In the genomic region with DNA sequence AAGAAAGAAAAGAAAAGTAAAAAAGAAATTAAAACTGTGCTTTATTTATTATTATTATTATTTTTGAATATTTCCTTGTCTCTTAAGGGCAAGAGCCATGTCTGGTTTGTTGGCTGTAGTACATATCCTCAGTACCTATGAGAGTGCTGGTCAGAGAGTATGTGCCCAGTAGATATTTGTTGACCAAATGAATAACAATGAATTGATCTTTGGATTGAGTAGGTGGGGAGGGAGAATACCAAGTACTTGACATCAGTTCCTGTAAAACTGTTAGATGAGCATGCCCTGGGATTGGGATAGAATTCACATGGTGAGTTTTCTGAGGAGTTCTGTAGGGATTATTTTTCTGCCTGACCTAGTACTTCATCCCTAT, we compare ENCODE assay signal across 11 cellular contexts. TPM values are rescaled to one million over a fixed set of nuclear protein-coding genes. Genes with fewer than 3 reads are reported as not detected.
DNase-seq lines count a peak whose midpoint lies in the region; ATAC-seq, FAIRE-seq and TF ChIP-seq lines count a peak whose summit lies in the region.
"Had no signal": no experiment of that assay in that cellular context is flagged by ENCODE, and none has a peak within 500 bp of the region (broad histone marks: within the 10 kb centered on the region; RNA-seq: fewer than 3 reads in every experiment).

No MANE protein-coding gene starts in this region.

- H3K27me3 ChIP-seq in BLaER1: no peaks in the 10 kb centered on the region
- no peaks in the 10 kb centered on the region for H3K27me3 ChIP-seq in IMR-90 (ENCODE audit: control insufficient read depth, insufficient read depth, low read length)
- H3K27me3 ChIP-seq in K562 (ENCODE audit: control insufficient read depth in 2 of 2, insufficient read depth in 2 of 2, low read length in 2 of 2): no peaks in the 10 kb centered on the region

- H3K56ac ChIP-seq in IMR-90 (ENCODE audit: extremely low read depth, insufficient read depth, low read length): no peak overlapping the region

- TF ChIP-seq EP300 in K562 (IDR thresholded peaks at IDR 0.05; ENCODE audit: low read length): no peak

- BruUV-seq in IMR-90 (replicated peaks; lab: Mats Ljungman, UMichigan): no TSS peak
- no TSS peak for BruUV-seq in K562 (replicated peaks; lab: Mats Ljungman, UMichigan)

- intact Hi-C loops in IMR-90 (cut with micrococcal nuclease) (no loop called here), K562 (cut with micrococcal nuclease) (loop anchor here (1.0 to 2.0 kb wide), 2 partner anchors 11 to 18 kb away; no protein-coding TSS in a partner anchor), natural killer cell (cut with micrococcal nuclease) (loop anchor here (1.0 to 5.0 kb wide), 2 partner anchors 12 to 55 kb away; a partner anchor contains a TSS), left colon (cut with DNase I, micrococcal nuclease) (no loop called here)

- POLR2A ChIA-PET in IMR-90 (lab: Charles Lee; ENCODE audit: unreplicated experiment) (no interaction called here), K562 (lab: Yijun Ruan, JAX) (interaction anchor here (0.6 to 4.9 kb wide), 10 partner anchors 8 to 280 kb away, joined by 3 to 34 read pairs (median 4); a partner anchor contains a TSS)

- in situ Hi-C loops in IMR-90 (cut with MboI; ENCODE audit: low sequenced_read_pairs) (no loop called here), K562 (cut with MboI) (no loop called here)

- peaks cover 94% of the 10 kb centered on the region for H3K79me2 ChIP-seq in K562 (ENCODE audit: control insufficient read depth, insufficient read depth, low read length)

- no peak overlapping the region for H2BK15ac ChIP-seq in IMR-90 (ENCODE audit: low read depth, low read length)

- H3K27ac Mint-ChIP-seq in natural killer cell: peak overlapping the region; percentile 83 to 88

- TF ChIP-seq CTCF in IMR-90 (conservative IDR thresholded peaks at IDR 0.05; ENCODE audit: low read depth, low read length): no peak
- no peak for TF ChIP-seq CTCF in K562 (IDR thresholded peaks at IDR 0.05 in 2 of 3, conservative IDR thresholded peaks at IDR 0.05 in 1 of 3; ENCODE audit: insufficient read depth in 2 of 3, low read depth in 1 of 3, low read length in 3 of 3)
- TF ChIP-seq CTCF in natural killer cell (IDR thresholded peaks at IDR 0.05): no peak

- no peak overlapping the region for H2AK9ac ChIP-seq in IMR-90 (replicated peaks; ENCODE audit: low read depth, low read length, poor library complexity)

- H3K79me1 ChIP-seq in IMR-90 (ENCODE audit: low read depth in 1 of 2, low read length in 2 of 2): peaks cover 34 to 51% of the 10 kb centered on the region in 2 experiments

- H2BK20ac ChIP-seq in IMR-90 (ENCODE audit: low read depth, low read length): no peak overlapping the region

- H3K4me3 ChIP-seq in BLaER1: no peak overlapping the region
- no peak overlapping the region for H3K4me3 ChIP-seq in IMR-90 (ENCODE audit: insufficient read depth, low read depth, low read length)
- no peak overlapping the region for H3K4me3 ChIP-seq in K562

- no peak overlapping the region; the same call in 1 of the 2 replicates for H3K18ac ChIP-seq in IMR-90 (ENCODE audit: low read depth, low read length)

- no peak overlapping the region for H2BK5ac ChIP-seq in IMR-90 (ENCODE audit: low read depth, low read length, poor library complexity, severe bottlenecking)

- FAIRE-seq in K562 (lab: Jason Lieb, UNC): no peak
- FAIRE-seq: RCC 7860 had no signal

- H3K9ac ChIP-seq in BLaER1: no peak overlapping the region
- H3K9ac ChIP-seq in IMR-90 (ENCODE audit: low read depth, low read length): no peak overlapping the region
- peak overlapping the region in 1 of 2 experiments; percentile 54; a peak in 1 of 4 replicates for H3K9ac ChIP-seq in K562 (ENCODE audit: insufficient read depth in 1 of 2, low read depth in 2 of 2, low read length in 2 of 2)

- H4K20me1 ChIP-seq in BLaER1 (peaks cover 61% of the 10 kb centered on the region), IMR-90 (ENCODE audit: insufficient read depth, low read length) (no peaks in the 10 kb centered on the region), K562 (replicated peaks; ENCODE audit: control insufficient read depth, insufficient read depth, low read length) (no peaks in the 10 kb centered on the region)

- ATAC-seq in IMR-90 (ENCODE audit: low read depth): no peak
- no peak for ATAC-seq in K562
- ATAC-seq in natural killer cell: no peak
- ATAC-seq in left colon: no peak
- no peak for ATAC-seq in GM19328 (IDR thresholded peaks at IDR 0.05; ENCODE audit: unreplicated experiment)
- ATAC-seq in GM21381 (IDR thresholded peaks at IDR 0.05; ENCODE audit: unreplicated experiment): no peak

- H3K4me2 ChIP-seq in BLaER1: peak overlapping the region; percentile 79
- H3K4me2 ChIP-seq in IMR-90 (ENCODE audit: low read depth, low read length): no peak overlapping the region
- peak overlapping the region; percentile 72 for H3K4me2 ChIP-seq in K562 (ENCODE audit: insufficient read depth, low read length)

- peaks cover 81 to 85% of the 10 kb centered on the region in 2 donors for H3K4me1 Mint-ChIP-seq in natural killer cell

- no peaks in the 10 kb centered on the region for H3K36me3 Mint-ChIP-seq in natural killer cell

- H4K91ac ChIP-seq in IMR-90 (ENCODE audit: insufficient read depth, low read depth, low read length): no peak overlapping the region

- H3K36me3 ChIP-seq in BLaER1 (no peaks in the 10 kb centered on the region), IMR-90 (ENCODE audit: control insufficient read depth, insufficient read depth, low read length) (no peaks in the 10 kb centered on the region), K562 (ENCODE audit: control insufficient read depth, insufficient read depth, low read length) (no peaks in the 10 kb centered on the region)

- H3K9me1 ChIP-seq in IMR-90 (ENCODE audit: insufficient read depth, low read length): peaks cover 9% of the 10 kb centered on the region; the same call in 1 of the 2 replicates
- no peaks in the 10 kb centered on the region for H3K9me1 ChIP-seq in K562 (ENCODE audit: control insufficient read depth, insufficient read depth, low read length)

- no peak overlapping the region for H2AK5ac ChIP-seq in IMR-90 (ENCODE audit: low read depth, low read length)

- dilution Hi-C loops in IMR-90 (cut with HindIII; ENCODE audit: low sequenced_read_pairs, unreplicated experiment): no loop called here

- no peak overlapping the region for H3K27ac ChIP-seq in BLaER1
- H3K27ac ChIP-seq in IMR-90 (ENCODE audit: insufficient read depth, low read length): no peak overlapping the region
- H3K27ac ChIP-seq in K562 (ENCODE audit: extremely low read depth, low read depth, low read length): peak overlapping the region; percentile 77

- H4K5ac ChIP-seq in IMR-90 (ENCODE audit: low read depth, low read length): no peak overlapping the region

- H3K4me1 ChIP-seq in BLaER1: peaks cover 69% of the 10 kb centered on the region
- peaks cover 16% of the 10 kb centered on the region for H3K4me1 ChIP-seq in IMR-90 (ENCODE audit: control insufficient read depth, insufficient read depth, low read length)
- peaks cover 39 to 75% of the 10 kb centered on the region in 2 experiments for H3K4me1 ChIP-seq in K562 (replicated peaks in 1 of 2; ENCODE audit: control insufficient read depth in 2 of 2, insufficient read depth in 2 of 2, low read length in 2 of 2)

- peak overlapping the region; percentile 1; the same call in 1 of the 2 replicates for H3K4ac ChIP-seq in IMR-90 (ENCODE audit: low read depth, low read length)

- no peak overlapping the region; the same call in 1 of the 2 replicates for H3K23ac ChIP-seq in IMR-90 (ENCODE audit: low read depth, low read length)

- no peak overlapping the region for H2BK120ac ChIP-seq in IMR-90 (ENCODE audit: low read depth, low read length)

- H3K4me3 Mint-ChIP-seq in natural killer cell: peak overlapping the region; percentile 41

- H4K8ac ChIP-seq in IMR-90 (ENCODE audit: low read depth in 2 of 2, low read length in 2 of 2): no peak overlapping the region

- CTCF ChIA-PET in IMR-90 (lab: Yijun Ruan, JAX) (interaction anchor here (0.6 to 1.9 kb wide), 3 partner anchors 8 to 12 kb away, joined by 3 to 11 read pairs (median 3); a partner anchor contains a TSS), K562 (lab: Yijun Ruan, JAX; ENCODE audit: low intra/inter-chr PET ratio) (no interaction called here)

- H3K14ac ChIP-seq in IMR-90 (replicated peaks; ENCODE audit: low read depth, low read length): peak overlapping the region; percentile 17; the same call in 1 of the 2 replicates

- TF ChIP-seq POLR2A in IMR-90 (IDR thresholded peaks at IDR 0.05; ENCODE audit: low read depth, low read length): no peak
- no peak for TF ChIP-seq POLR2A in K562 (conservative IDR thresholded peaks at IDR 0.05)

- H3K9me3 ChIP-seq in BLaER1: no peaks in the 10 kb centered on the region
- no peaks in the 10 kb centered on the region for H3K9me3 ChIP-seq in IMR-90 (ENCODE audit: control insufficient read depth, insufficient read depth, low read length)
- no peaks in the 10 kb centered on the region for H3K9me3 ChIP-seq in K562 (replicated peaks; ENCODE audit: control insufficient read depth, insufficient read depth, low read depth, low read length)

- H2AFZ ChIP-seq in IMR-90 (replicated peaks; ENCODE audit: low read length, poor library complexity): no peak overlapping the region
- no peak overlapping the region for H2AFZ ChIP-seq in K562 (ENCODE audit: low read depth, low read length)

- no peaks in the 10 kb centered on the region for H3K27me3 Mint-ChIP-seq in natural killer cell (ENCODE audit: low read depth in 2 of 2)

- TF ChIP-seq RAD21 in IMR-90 (IDR thresholded peaks at IDR 0.05; ENCODE audit: low read length) (no peak), K562 (CRISPR knock-in tag; conservative IDR thresholded peaks at IDR 0.05 in 1 of 2, IDR thresholded peaks at IDR 0.05 in 1 of 2) (no peak)

- DNase-seq in IMR-90: no peak
- no peak for DNase-seq in K562 (ENCODE audit: extremely low read depth in 1 of 4, low spot score in 3 of 4)
- DNase-seq in natural killer cell: no peak
- DNase-seq in left colon: no peak
- DNase-seq in NCI-H345 (lab: John Stamatoyannopoulos, UW): no peak
- DNase-seq: C1 segment of cervical spinal cord, GDM1 had no signal

- no peaks in the 10 kb centered on the region for H3K9me3 Mint-ChIP-seq in natural killer cell

RNA-seq across cellular contexts. Expression of a gene that starts 11.4 kb away (rescaled TPM):
- 13.9 and 17.9 TPM in 2 replicates for total RNA-seq in IMR-90 (2012; rRNA removed)
- 19.2 and 23.0 TPM in 2 replicates for polyA plus RNA-seq in IMR-90 (2012; rRNA removed)
- 24.2 and 28.5 TPM in 2 replicates for polyA plus RNA-seq in IMR-90 (2012; cell fraction: cytosol; rRNA removed)
- polyA plus RNA-seq in IMR-90 (2012; cell fraction: nucleus; rRNA removed; ENCODE audit: low replicate concordance): 34.8 and 44.6 TPM in 2 replicates
- 148 and 250 TPM in 2 replicates for total RNA-seq in K562 (2011; cell fraction: chromatin; rRNA removed; ENCODE audit: low replicate concordance)
- total RNA-seq in K562 (2011; cell fraction: nucleolus; rRNA removed): 183 and 205 TPM in 2 replicates
- total RNA-seq in K562 (2011; cell fraction: nucleoplasm; rRNA removed): 147 and 198 TPM in 2 replicates
- 22.1 and 23.9 TPM in 2 replicates for total RNA-seq in K562 (2014; rRNA removed)
- total RNA-seq in K562 (2014; rRNA removed; fragmentation: Illumina TruSeq; extraction: Trizol): 25.8 and 28.2 TPM in 2 replicates
- 18.3 and 20.6 TPM in 2 replicates for total RNA-seq in K562 (2015; rRNA removed; fragmentation: Illumina TruSeq; extraction: Trizol)
- total RNA-seq in K562 (2021): 50.4 and 50.5 TPM in 2 replicates
- polyA plus RNA-seq in K562 (2011; rRNA removed): 30.2 and 42.1 TPM in 2 replicates
- polyA plus RNA-seq in K562 (2011; cell fraction: cytosol; rRNA removed): 32.2 and 32.4 TPM in 2 replicates
- polyA plus RNA-seq in K562 (2011; cell fraction: nucleus; rRNA removed): 47.0 and 55.3 TPM in 2 replicates
- polyA plus RNA-seq in K562 (2012): 55.9 and 67.3 TPM in 2 replicates
- polyA plus RNA-seq in K562 (2014; fragmentation: Illumina TruSeq; extraction: Trizol): 38.8 and 39.1 TPM in 2 replicates
- 1 to 10 TPM; 7.7 to 8.0 TPM for polyA plus RNA-seq in K562 (2014; fragmentation: Nextera tagmentation; extraction: Ambion mirVana)
- 22.5 and 24.7 TPM in 2 replicates for polyA plus RNA-seq in K562 (2014; rRNA removed)
- 160 and 190 TPM in 2 replicates for polyA minus RNA-seq in K562 (2011; rRNA and poly(A)+ RNA removed)
- polyA minus RNA-seq in K562 (2011; cell fraction: cytosol; rRNA and poly(A)+ RNA removed): 46.1 and 63.4 TPM in 2 replicates
- 30.4 and 55.1 TPM in 2 replicates for polyA minus RNA-seq in K562 (2011; cell fraction: nucleus; rRNA and poly(A)+ RNA removed)
- 100 to 1,000 TPM; 171 to 187 (median 175) TPM for total RNA-seq in natural killer cell
- total RNA-seq in left colon: 10 to 100 TPM; 64.7 to 65.4 TPM

RNA-seq across cellular contexts. Expression of a gene that starts 26.1 kb away (rescaled TPM):
- total RNA-seq in IMR-90 (2012; rRNA removed) (16.3 and 20.6 TPM in 2 replicates), K562 (2014; rRNA removed) (80.3 and 117 TPM in 2 replicates), K562 (2014; rRNA removed; fragmentation: Illumina TruSeq; extraction: Trizol) (34.7 and 43.6 TPM in 2 replicates), K562 (2015; rRNA removed; fragmentation: Illumina TruSeq; extraction: Trizol) (70.0 and 71.8 TPM in 2 replicates), K562 (2021) (157 and 162 TPM in 2 replicates), natural killer cell (100 to 1,000 TPM; 114 to 145 (median 137) TPM), left colon (10 to 100 TPM; 65.7 to 71.8 TPM)
- polyA plus RNA-seq in IMR-90 (2012; rRNA removed) (106 and 114 TPM in 2 replicates), K562 (2011; rRNA removed) (112 and 121 TPM in 2 replicates), K562 (2014; fragmentation: Illumina TruSeq; extraction: Trizol) (153 and 223 TPM in 2 replicates), K562 (2014; fragmentation: Nextera tagmentation; extraction: Ambion mirVana) (10 to 100 TPM; 22.6 to 36.8 TPM), K562 (2014; rRNA removed) (134 and 159 TPM in 2 replicates)
- polyA plus RNA-seq in IMR-90 (2012; cell fraction: cytosol; rRNA removed): 41.7 and 123 TPM in 2 replicates
- 16.5 and 40.2 TPM in 2 replicates for polyA plus RNA-seq in IMR-90 (2012; cell fraction: nucleus; rRNA removed; ENCODE audit: low replicate concordance)
- total RNA-seq in K562 (2011; cell fraction: chromatin; rRNA removed; ENCODE audit: low replicate concordance): 27.7 and 100.0 TPM in 2 replicates
- total RNA-seq in K562 (2011; cell fraction: nucleolus; rRNA removed): 89.7 and 100 TPM in 2 replicates
- total RNA-seq in K562 (2011; cell fraction: nucleoplasm; rRNA removed): 70.6 and 86.3 TPM in 2 replicates
- polyA plus RNA-seq in K562 (2011; cell fraction: cytosol; rRNA removed): 199 and 423 TPM in 2 replicates
- 55.6 and 75.5 TPM in 2 replicates for polyA plus RNA-seq in K562 (2011; cell fraction: nucleus; rRNA removed)
- polyA plus RNA-seq in K562 (2012): 177 and 217 TPM in 2 replicates
- 68.0 and 101 TPM in 2 replicates for polyA minus RNA-seq in K562 (2011; rRNA and poly(A)+ RNA removed)
- 169 and 173 TPM in 2 replicates for polyA minus RNA-seq in K562 (2011; cell fraction: cytosol; rRNA and poly(A)+ RNA removed)
- polyA minus RNA-seq in K562 (2011; cell fraction: nucleus; rRNA and poly(A)+ RNA removed): 39.9 and 49.1 TPM in 2 replicates

RNA-seq across cellular contexts. Expression of a gene that starts 58.5 kb away (rescaled TPM):
- 10.6 TPM in 2 replicates for total RNA-seq in IMR-90 (2012; rRNA removed)
- 31.3 and 36.7 TPM in 2 replicates for polyA plus RNA-seq in IMR-90 (2012; rRNA removed)
- polyA plus RNA-seq in IMR-90 (2012; cell fraction: cytosol; rRNA removed): 22.4 and 36.8 TPM in 2 replicates
- 74.5 and 92.9 TPM in 2 replicates for polyA plus RNA-seq in IMR-90 (2012; cell fraction: nucleus; rRNA removed; ENCODE audit: low replicate concordance)
- 52.9 and 128 TPM in 2 replicates for total RNA-seq in K562 (2011; cell fraction: chromatin; rRNA removed; ENCODE audit: low replicate concordance)
- total RNA-seq in K562 (2011; cell fraction: nucleolus; rRNA removed): 70.0 and 81.9 TPM in 2 replicates
- 77.8 and 87.7 TPM in 2 replicates for total RNA-seq in K562 (2011; cell fraction: nucleoplasm; rRNA removed)
- 17.9 and 26.9 TPM in 2 replicates for total RNA-seq in K562 (2014; rRNA removed)
- 18.4 and 20.2 TPM in 2 replicates for total RNA-seq in K562 (2014; rRNA removed; fragmentation: Illumina TruSeq; extraction: Trizol)
- total RNA-seq in K562 (2015; rRNA removed; fragmentation: Illumina TruSeq; extraction: Trizol): 20.6 and 22.7 TPM in 2 replicates
- total RNA-seq in K562 (2021): 35.2 and 38.0 TPM in 2 replicates
- polyA plus RNA-seq in K562 (2011; rRNA removed): 47.2 and 57.2 TPM in 2 replicates
- polyA plus RNA-seq in K562 (2011; cell fraction: cytosol; rRNA removed): 61.2 and 89.0 TPM in 2 replicates
- polyA plus RNA-seq in K562 (2011; cell fraction: nucleus; rRNA removed): 177 and 185 TPM in 2 replicates
- polyA plus RNA-seq in K562 (2012): 38.5 and 43.9 TPM in 2 replicates
- 46.4 and 49.7 TPM in 2 replicates for polyA plus RNA-seq in K562 (2014; fragmentation: Illumina TruSeq; extraction: Trizol)
- polyA plus RNA-seq in K562 (2014; fragmentation: Nextera tagmentation; extraction: Ambion mirVana): 10 to 100 TPM; 33.7 to 40.0 TPM
- polyA plus RNA-seq in K562 (2014; rRNA removed): 31.8 and 34.9 TPM in 2 replicates
- 32.7 and 40.7 TPM in 2 replicates for polyA minus RNA-seq in K562 (2011; rRNA and poly(A)+ RNA removed)
- 16.9 and 30.9 TPM in 2 replicates for polyA minus RNA-seq in K562 (2011; cell fraction: cytosol; rRNA and poly(A)+ RNA removed)
- 18.3 and 23.0 TPM in 2 replicates for polyA minus RNA-seq in K562 (2011; cell fraction: nucleus; rRNA and poly(A)+ RNA removed)
- 10 to 100 TPM in 1 of 3 donors, 1 to 10 TPM in 2; 9.5 to 17.5 (median 9.8) TPM for total RNA-seq in natural killer cell
- total RNA-seq in left colon: 10 to 100 TPM; 21.3 to 26.8 TPM

Comparison
In these comparisons a context has a peak if more than half of its experiments do, and no peak if none do; other contexts are left out.
1. intact Hi-C loops: an anchor here in K562 (1.0 to 2.0 kb wide) and natural killer cell (1.0 to 5.0 kb wide); none called in IMR-90 and left colon.